ENCODE assay signal across 8 cellular contexts in the genomic region with DNA sequence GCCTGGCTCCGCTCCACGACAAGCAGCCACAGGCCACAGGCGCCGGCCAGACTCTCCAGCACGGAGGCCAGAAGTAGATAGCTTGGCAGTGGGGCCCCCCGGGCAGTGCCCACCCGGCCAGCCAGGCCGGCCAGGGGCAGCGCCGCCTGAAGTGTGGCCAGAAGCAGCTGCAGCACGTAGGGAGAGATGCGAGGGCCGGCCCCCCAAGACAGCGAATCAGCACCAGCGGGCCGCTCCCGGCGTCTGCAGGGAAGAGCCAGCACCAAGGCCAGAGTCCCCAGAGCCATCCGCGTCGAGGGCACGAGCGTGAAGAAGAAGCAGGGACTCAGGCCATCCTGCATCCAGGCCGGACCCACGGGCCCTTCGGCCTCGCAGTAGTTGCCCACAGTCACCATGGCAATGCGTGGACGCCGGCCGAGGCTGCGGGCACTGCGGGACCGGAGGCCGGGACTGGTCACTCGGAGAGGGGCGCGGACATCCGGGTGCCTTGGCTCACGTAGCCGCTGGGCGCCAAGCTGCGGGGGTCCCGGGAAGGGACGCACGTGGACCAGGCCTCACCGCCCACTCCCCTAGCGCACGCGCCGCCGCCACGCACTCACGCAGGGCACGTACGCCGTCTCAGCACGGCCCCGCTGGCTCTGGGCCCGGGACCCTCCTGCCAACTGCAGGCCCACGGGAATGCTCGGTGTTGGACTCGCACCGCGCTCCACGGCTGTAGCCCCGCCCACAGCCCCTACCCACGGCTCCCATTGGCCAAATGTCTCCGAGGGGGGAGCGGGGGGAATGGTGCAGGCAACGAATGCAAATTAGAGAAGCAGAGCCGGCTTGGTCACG. TPM values are rescaled to one million over a fixed set of nuclear protein-coding genes. Genes with fewer than 3 reads are reported as not detected.
A peak's percentile ranks its signal among the peaks of the same experiment; 100 is the strongest.
DNase-seq lines count a peak whose midpoint lies in the region; ATAC-seq and TF ChIP-seq lines count a peak whose summit lies in the region.

ABCB6 (minus strand) TSS at position 680 of the 834 bp plus-strand sequence; CDS start at position 395, 285 bp downstream.

- ATAC-seq in GM21390 (IDR thresholded peaks at IDR 0.05; ENCODE audit: unreplicated experiment) (peak; percentile 83), foreskin keratinocyte (peak; percentile 75)

- H3F3A ChIP-seq in neural progenitor cell (ENCODE audit: low read depth), result peaks cover 27% of the 10 kb centered on the region

- H3K79me2 ChIP-seq in neural progenitor cell (ENCODE audit: low read depth), result no peaks in the 10 kb centered on the region

- H3K27ac ChIP-seq in foreskin keratinocyte (peak within 1 kb of the TSS; percentile 28), neural progenitor cell (no peak within 1 kb of the TSS), stomach smooth muscle (ENCODE audit: low read length) (peak within 1 kb of the TSS; percentile 90)

- no peaks in the 10 kb centered on the region for H3K9me3 Mint-ChIP-seq in neural progenitor cell

- peaks cover 10% of the 10 kb centered on the region for H4K20me1 ChIP-seq in neural progenitor cell (ENCODE audit: low read depth)

- in situ Hi-C loops in Caki2 (cut with HindIII; ENCODE audit: low pct_unique_long_range_greater_than_20kb, low sequenced_read_pairs), result no loop called here

- H3K27me3 Mint-ChIP-seq in neural progenitor cell (ENCODE audit: insufficient read depth, low read depth), result peaks cover 16% of the 10 kb centered on the region

- H3K27me3 ChIP-seq in foreskin keratinocyte (no peaks in the 10 kb centered on the region), neural progenitor cell (no peaks in the 10 kb centered on the region), stomach smooth muscle (ENCODE audit: control insufficient read depth in 1 of 2, insufficient read depth in 2 of 2, low read length in 2 of 2) (no peaks in the 10 kb centered on the region)

- H3K4me3 ChIP-seq in neural progenitor cell (peak within 1 kb of the TSS; percentile 47), stomach smooth muscle (ENCODE audit: low read length in 2 of 2) (peak within 1 kb of the TSS; percentile 73 to 80)

- H2AFZ ChIP-seq in neural progenitor cell (replicated peaks), result peak within 1 kb of the TSS; percentile 30

- no peaks in the 10 kb centered on the region for H3K9me3 ChIP-seq in neural progenitor cell (ENCODE audit: low read depth)
- H3K9me3 ChIP-seq in stomach smooth muscle (ENCODE audit: control insufficient read depth in 2 of 2, low read length in 2 of 2), result no peaks in the 10 kb centered on the region

- H3K36me3 Mint-ChIP-seq in neural progenitor cell, result peaks cover 22% of the 10 kb centered on the region

- H3K4me2 ChIP-seq in neural progenitor cell, result peak within 1 kb of the TSS; percentile 79

- H3K4me1 ChIP-seq in foreskin keratinocyte (peaks cover 4% of the 10 kb centered on the region), neural progenitor cell (peaks cover 4% of the 10 kb centered on the region), stomach smooth muscle (ENCODE audit: control insufficient read depth, insufficient read depth, low read length) (peaks cover 44% of the 10 kb centered on the region)

- DNase-seq in Caki2 (ENCODE audit: low read depth) (peak; percentile 91), HuH-7 (ENCODE audit: low spot score) (peak; percentile 98), SHP77 treated with DMSO at 0.1 percent for 48 hours (lab: John Stamatoyannopoulos, UW) (peak; percentile 77), foreskin keratinocyte (peak; percentile 55 to 74), neural progenitor cell (ENCODE audit: low spot score) (peak; percentile 91)
- DNase-seq in activated naive CD4-positive, alpha-beta T cell treated with Interleukin-2 at 50 U/mL for 16 hours, result peak; percentile 88

- H3K36me3 ChIP-seq in neural progenitor cell, result no peaks in the 10 kb centered on the region
- peaks cover 44 to 56% of the 10 kb centered on the region in 2 donors for H3K36me3 ChIP-seq in stomach smooth muscle (ENCODE audit: control insufficient read depth in 2 of 2, insufficient read depth in 2 of 2, low read length in 2 of 2)

- TF ChIP-seq CTCF in foreskin keratinocyte (conservative IDR thresholded peaks at IDR 0.05) (no peak), neural progenitor cell (IDR thresholded peaks at IDR 0.05) (no peak)

- H3K4me3 Mint-ChIP-seq in neural progenitor cell, result peak within 1 kb of the TSS; percentile 90

- peak within 1 kb of the TSS; percentile 63 for H3K27ac Mint-ChIP-seq in neural progenitor cell

- H3K4me1 Mint-ChIP-seq in neural progenitor cell, result peaks cover 19% of the 10 kb centered on the region

- no peak within 1 kb of the TSS for H3K9ac ChIP-seq in neural progenitor cell
- H3K9ac ChIP-seq in stomach smooth muscle (ENCODE audit: low read length in 2 of 2), result peak within 1 kb of the TSS; percentile 64 to 80

RNA-seq across cellular contexts. Expression of gene ABCB6, which starts in this region (rescaled TPM):
- total RNA-seq in Caki2 (2014; rRNA removed; shearing (Covaris generic); ENCODE audit: low replicate concordance), result 80.0 and 81.7 TPM in 2 replicates
- total RNA-seq in foreskin keratinocyte, result 9.5 and 11.4 TPM in 2 replicates
- 11.5 and 14.8 TPM in 2 replicates for polyA plus RNA-seq in foreskin keratinocyte
- total RNA-seq in neural progenitor cell (ENCODE audit: low replicate concordance), result 14.0 and 14.3 TPM in 2 replicates
